9 cellular contexts compared by ENCODE assay signal in the genomic region with DNA sequence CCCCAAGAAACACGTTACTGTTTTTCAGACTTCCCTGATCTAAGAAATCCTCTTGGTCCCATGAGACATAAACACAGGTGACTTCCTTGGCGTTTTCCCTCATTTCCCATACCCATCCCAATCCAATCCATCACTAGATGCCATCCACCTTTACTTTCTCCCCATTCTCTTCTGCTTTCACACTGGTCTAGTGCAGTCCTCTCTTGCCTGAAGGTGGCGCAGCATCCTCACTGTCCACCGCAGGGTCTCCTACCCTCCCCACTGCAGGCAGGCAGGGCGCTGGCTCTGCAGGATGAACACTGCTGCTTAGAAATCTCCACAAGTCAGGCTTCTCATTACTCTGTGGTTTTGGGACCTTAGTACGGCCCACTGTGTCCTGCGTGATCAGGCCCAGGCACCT. TPM values are rescaled to one million over a fixed set of nuclear protein-coding genes. Genes with fewer than 3 reads are reported as not detected.
DNase-seq lines count a peak whose midpoint lies in the region; ATAC-seq lines count a peak whose summit lies in the region.
"Had no signal": no experiment of that assay in that cellular context is flagged by ENCODE, and none has a peak within 500 bp of the region (broad histone marks: within the 10 kb centered on the region; RNA-seq: fewer than 3 reads in every experiment).

No MANE protein-coding gene starts in this region.

- no peak for ATAC-seq in HG03039 (IDR thresholded peaks at IDR 0.05; ENCODE audit: unreplicated experiment)
- ATAC-seq in HG03097 (IDR thresholded peaks at IDR 0.05; ENCODE audit: low FRiP score, unreplicated experiment): no peak
- no peak for ATAC-seq in GM21528 (IDR thresholded peaks at IDR 0.05; ENCODE audit: low FRiP score, unreplicated experiment)

- H3K27ac ChIP-seq in epithelial cell of prostate: peak overlapping the region; percentile 97
- H3K27ac ChIP-seq: adrenal gland had no signal

- DNase-seq in activated gamma-delta T cell treated with Interleukin-2 at 50 U/mL for 16 hours (peak; percentile 46), activated gamma-delta T cell (lab: John Stamatoyannopoulos, UW) (no peak), epithelial cell of prostate (ENCODE audit: low read depth, low spot score) (no peak), occipital lobe (lab: John Stamatoyannopoulos, UW) (peak; percentile 25)
- DNase-seq in activated CD4-positive, alpha-beta T cell treated with anti-CD3 and anti-CD28 coated beads for 1 hour: peak; percentile 42

RNA-seq across cellular contexts. Expression of gene RAB7A, which starts 58.2 kb away (rescaled TPM):
- 26.7 TPM for total RNA-seq in occipital lobe

Comparison
In these comparisons a context has a peak if more than half of its experiments do, and no peak if none do; other contexts are left out.
1. DNase-seq: peak in activated gamma-delta T cell treated with Interleukin-2 at 50 U/mL for 16 hours (single experiment), activated CD4-positive, alpha-beta T cell treated with anti-CD3 and anti-CD28 coated beads for 1 hour (single experiment) and occipital lobe (single experiment); none in activated gamma-delta T cell (single experiment) and epithelial cell of prostate (single experiment).